6 cellular contexts compared by ENCODE assay signal in the genomic region with DNA sequence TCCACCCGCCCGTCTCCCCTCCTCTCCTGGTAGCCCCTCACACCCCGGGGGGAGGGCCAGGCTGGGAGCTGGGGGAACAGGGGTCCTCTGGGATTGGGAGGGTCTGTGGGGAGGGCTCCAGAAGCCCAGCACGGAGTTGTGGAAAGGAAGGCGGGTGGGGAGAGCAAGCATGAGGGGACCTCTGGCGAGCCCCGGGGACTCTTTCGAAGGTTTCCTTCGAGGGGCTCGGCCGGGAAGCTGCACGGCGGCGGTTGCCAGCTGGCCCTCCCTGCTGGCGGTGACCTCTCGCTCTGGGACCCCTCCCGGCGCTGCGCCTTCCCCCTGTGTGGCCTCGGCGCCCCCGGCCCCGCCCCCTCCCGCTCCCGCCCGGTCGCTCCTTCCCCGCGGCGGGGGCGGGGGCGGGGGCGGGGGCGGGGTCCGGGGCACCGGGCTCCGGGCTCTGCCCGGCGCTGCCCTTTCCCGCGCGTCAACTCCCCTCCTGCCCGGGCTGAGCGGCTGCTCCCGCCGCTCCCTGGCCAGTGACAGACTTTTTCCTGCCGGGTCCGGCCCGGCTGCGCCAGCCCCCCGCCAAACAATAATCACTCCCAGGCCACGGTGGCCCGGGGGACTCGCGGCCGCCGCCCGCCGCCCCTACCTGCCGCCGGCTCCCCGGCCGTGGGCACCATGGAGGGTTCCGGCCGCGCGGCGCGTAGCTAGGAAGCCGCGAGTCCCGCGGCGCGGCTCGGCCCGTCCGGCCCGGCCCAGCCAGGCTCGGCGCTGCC. TPM values are rescaled to one million over a fixed set of nuclear protein-coding genes. Genes with fewer than 3 reads are reported as not detected.
DNase-seq lines count a peak whose midpoint lies in the region; ATAC-seq lines count a peak whose summit lies in the region.

No MANE protein-coding gene starts in this region.

- H3K27me3 Mint-ChIP-seq in IgD-negative memory B cell = no peaks in the 10 kb centered on the region

- no peak for ATAC-seq in HG03139 (IDR thresholded peaks at IDR 0.05; ENCODE audit: unreplicated experiment)
- ATAC-seq in GM21360 (IDR thresholded peaks at IDR 0.05; ENCODE audit: unreplicated experiment) = no peak

- 1 to 4% methylated on average over 36 to 81 of the region's 81 CpGs for WGBS in esophagus, 2 donors

- H3K27ac Mint-ChIP-seq in IgD-negative memory B cell = peak overlapping the region in 1 of 3 donors; percentile 69

- H3K27ac ChIP-seq in esophagus (ENCODE audit: low read depth in 2 of 2, low read length in 1 of 2) (peak overlapping the region; percentile 85 to 92), skin epidermis (peak overlapping the region; percentile 81 to 99 (median 93))

- H3K4me1 ChIP-seq in esophagus (ENCODE audit: control insufficient read depth in 2 of 2, insufficient read depth in 2 of 2, low read length in 1 of 2) = peaks cover 8 to 37% of the 10 kb centered on the region in 2 donors

- no peaks in the 10 kb centered on the region for H3K9me3 ChIP-seq in esophagus (ENCODE audit: control insufficient read depth in 2 of 2, insufficient read depth in 1 of 2, low read depth in 1 of 2, low read length in 1 of 2)

- peak overlapping the region; percentile 52 to 69 for H3K4me3 ChIP-seq in esophagus (ENCODE audit: low read depth in 1 of 2, low read length in 2 of 2)
- H3K4me3 ChIP-seq in skin epidermis = peak overlapping the region; percentile 65 to 91 (median 76)

- no peaks in the 10 kb centered on the region for H3K9me3 Mint-ChIP-seq in IgD-negative memory B cell

- peaks cover 35 to 48% (median 42%) of the 10 kb centered on the region in 3 donors for H3K4me1 Mint-ChIP-seq in IgD-negative memory B cell

- no peaks in the 10 kb centered on the region for H3K27me3 ChIP-seq in esophagus (ENCODE audit: control insufficient read depth in 1 of 2, insufficient read depth in 2 of 2, low read length in 2 of 2)

- H3K4me3 Mint-ChIP-seq in IgD-negative memory B cell = peak overlapping the region; percentile 75 to 96 (median 91)

- H3K36me3 Mint-ChIP-seq in IgD-negative memory B cell = peaks cover 1% of the 10 kb centered on the region

- H3K36me3 ChIP-seq in esophagus (ENCODE audit: control insufficient read depth in 2 of 2, insufficient read depth in 2 of 2, low read length in 1 of 2) = no peaks in the 10 kb centered on the region

- no peak for DNase-seq in NCI-H2227 (lab: John Stamatoyannopoulos, UW; ENCODE audit: unreplicated experiment)

RNA-seq across cellular contexts. Expression of a gene that starts 1.0 kb away (rescaled TPM):
- 5.1 TPM for polyA plus RNA-seq in IgD-negative memory B cell
- 1 to 10 TPM; 1.4 to 2.2 TPM for polyA plus RNA-seq in esophagus

RNA-seq across cellular contexts. Expression of a gene that starts 19.1 kb away (rescaled TPM):
- 384 TPM for polyA plus RNA-seq in IgD-negative memory B cell
- 100 to 1,000 TPM; 112 to 114 TPM for polyA plus RNA-seq in esophagus

RNA-seq across cellular contexts. Expression of a gene that starts 19.4 kb away (rescaled TPM):
- 12.0 TPM for polyA plus RNA-seq in IgD-negative memory B cell
- polyA plus RNA-seq in esophagus = 10 to 100 TPM; 17.5 to 26.2 TPM

RNA-seq across cellular contexts. Expression of a gene that starts 29.2 kb away (rescaled TPM):
- polyA plus RNA-seq in IgD-negative memory B cell (546 TPM), esophagus (100 to 1,000 TPM; 105 to 149 TPM)

RNA-seq across cellular contexts. Expression of a gene that starts 31.5 kb away (rescaled TPM):
- polyA plus RNA-seq in IgD-negative memory B cell = 341 TPM
- polyA plus RNA-seq in esophagus = 1 to 10 TPM; 3.9 to 6.2 TPM
